ENCODE assay signal across 1 cellular context in genomic region chr4:72567821-72568620, GRCh38.
TF ChIP-seq lines count a peak whose summit lies in the region.

No MANE protein-coding gene starts in this region.

TF ChIP-seq in K562, 482 proteins besides CTCF, POLR2A, EP300 and RAD21 (continued from another document and continues in another):
- peak; percentile 76; the same call in 1 of the 2 replicates for TF ChIP-seq XRCC5 (IDR thresholded peaks at IDR 0.05; ENCODE audit: low read depth, low read length)
- peak; percentile 92 for TF ChIP-seq SPI1 (IDR thresholded peaks at IDR 0.05; ENCODE audit: borderline replicate concordance, low read depth, low read length)
- TF ChIP-seq RBBP5 (IDR thresholded peaks at IDR 0.05; ENCODE audit: borderline replicate concordance, insufficient read depth, low read length, poor library complexity, severe bottlenecking) = no peak
- no peak for TF ChIP-seq HNRNPUL1 (IDR thresholded peaks at IDR 0.05; ENCODE audit: low read length)
- TF ChIP-seq COPS2 (conservative IDR thresholded peaks at IDR 0.05) = no peak
- no peak for TF ChIP-seq THAP7 (CRISPR knock-in tag; IDR thresholded peaks at IDR 0.05)
- TF ChIP-seq STAT5A (IDR thresholded peaks at IDR 0.05; ENCODE audit: borderline replicate concordance, low read length) = no peak
- TF ChIP-seq GMEB1 (CRISPR knock-in tag; IDR thresholded peaks at IDR 0.05) = no peak
- no peak for TF ChIP-seq HDAC8 (tag; IDR thresholded peaks at IDR 0.05)
- peak; percentile 86 for TF ChIP-seq EP400 (IDR thresholded peaks at IDR 0.05)
- TF ChIP-seq PTTG1 (tag; IDR thresholded peaks at IDR 0.05; ENCODE audit: low read depth) = no peak
- TF ChIP-seq ASH1L (IDR thresholded peaks at IDR 0.05; ENCODE audit: borderline replicate concordance, low read depth, partially characterized antibody) = no peak
- peak; percentile 17; the same call in 1 of the 2 replicates for TF ChIP-seq TCF7 (IDR thresholded peaks at IDR 0.05; ENCODE audit: borderline replicate concordance)
- TF ChIP-seq POLR2AphosphoS5 (IDR thresholded peaks at IDR 0.05; ENCODE audit: control insufficient read depth, insufficient read depth, low read depth, low read length) = peak; percentile 58
- TF ChIP-seq KLF13 (tag; IDR thresholded peaks at IDR 0.05; ENCODE audit: borderline replicate concordance, low read depth) = peak; percentile 35; the same call in 1 of the 2 replicates
- no peak for TF ChIP-seq GATAD2A (IDR thresholded peaks at IDR 0.05)
- no peak for TF ChIP-seq KAT2B (IDR thresholded peaks at IDR 0.05; ENCODE audit: low read depth, low read length)
- no peak; a peak in 1 of 4 replicates for TF ChIP-seq TEAD1 (CRISPR knock-in tag; IDR thresholded peaks at IDR 0.05)
- TF ChIP-seq PHF20 (IDR thresholded peaks at IDR 0.05; ENCODE audit: partially characterized antibody) = no peak
- no peak for TF ChIP-seq ZFPM2 (CRISPR knock-in tag; IDR thresholded peaks at IDR 0.05)
- no peak for TF ChIP-seq ZNF431 (CRISPR knock-in tag; IDR thresholded peaks at IDR 0.05)
- TF ChIP-seq FOXA3 (CRISPR knock-in tag; conservative IDR thresholded peaks at IDR 0.05 in 1 of 2, IDR thresholded peaks at IDR 0.05 in 1 of 2) = no peak
- peak; percentile 65 for TF ChIP-seq MAX (CRISPR knock-in tag; IDR thresholded peaks at IDR 0.05)
- no peak for TF ChIP-seq SETDB1 (IDR thresholded peaks at IDR 0.05; ENCODE audit: low read length)
- no peak for TF ChIP-seq CUX1 (CRISPR knock-in tag; IDR thresholded peaks at IDR 0.05)
- no peak for TF ChIP-seq NR2C1 (IDR thresholded peaks at IDR 0.05)
- TF ChIP-seq NR2C1 (tag; IDR thresholded peaks at IDR 0.05) = no peak
- no peak for TF ChIP-seq ZNF518B (CRISPR knock-in tag; IDR thresholded peaks at IDR 0.05)
- TF ChIP-seq CBX3 (IDR thresholded peaks at IDR 0.05; ENCODE audit: borderline replicate concordance in 1 of 2, low read length in 2 of 2) = peak in 1 of 2 experiments; percentile 47; a peak in 1 of 3 replicates
- TF ChIP-seq ELF1 (tag; IDR thresholded peaks at IDR 0.05) = peak; percentile 50; the same call in 1 of the 2 replicates
- peak; percentile 11; the same call in 1 of the 2 replicates for TF ChIP-seq FOXM1 (IDR thresholded peaks at IDR 0.05; ENCODE audit: low read depth)
- TF ChIP-seq FOXM1 (CRISPR knock-in tag; IDR thresholded peaks at IDR 0.05; ENCODE audit: low read depth) = peak; percentile 53; the same call in 1 of the 2 replicates
- TF ChIP-seq RHOXF2B (CRISPR knock-in tag; conservative IDR thresholded peaks at IDR 0.05) = no peak
- no peak for TF ChIP-seq E2F4 (CRISPR knock-in tag; IDR thresholded peaks at IDR 0.05; ENCODE audit: low read depth)
- no peak for TF ChIP-seq STAT5B (CRISPR knock-in tag; IDR thresholded peaks at IDR 0.05)
- TF ChIP-seq MTA3 (IDR thresholded peaks at IDR 0.05; ENCODE audit: borderline replicate concordance) = 0 out of 2 replicates have a peak, but pooled peaks have one; percentile 43
- TF ChIP-seq KDM5B (IDR thresholded peaks at IDR 0.05; ENCODE audit: insufficient replicate concordance, low read depth, low read length) = peak; percentile 55
- TF ChIP-seq ZNF311 (CRISPR knock-in tag; IDR thresholded peaks at IDR 0.05) = no peak
- TF ChIP-seq EHMT2 (IDR thresholded peaks at IDR 0.05) = no peak
- TF ChIP-seq REST (CRISPR knock-in tag; IDR thresholded peaks at IDR 0.05; ENCODE audit: low read depth) = no peak
- TF ChIP-seq MNT (conservative IDR thresholded peaks at IDR 0.05) = peak; percentile 91 to 92
- TF ChIP-seq ZFX (CRISPR knock-in tag; IDR thresholded peaks at IDR 0.05) = peak; percentile 58
